Comparison of ENCODE assay signal across 11 cellular contexts in genomic region chr1:172845371-172845770, GRCh38.
A peak's percentile ranks its signal among the peaks of the same experiment; 100 is the strongest.
DNase-seq lines count a peak whose midpoint lies in the region; ATAC-seq lines count a peak whose summit lies in the region.
"Had no signal": no experiment of that assay in that cellular context is flagged by ENCODE, and none has a peak within 500 bp of the region (broad histone marks: within the 10 kb centered on the region; RNA-seq: fewer than 3 reads in every experiment).

No MANE protein-coding gene starts in this region.

- no peak overlapping the region for H3K4me3 ChIP-seq in naive thymus-derived CD4-positive, alpha-beta T cell (ENCODE audit: low read length)
- H3K4me3 ChIP-seq: thyroid gland had no signal

- ATAC-seq in naive thymus-derived CD4-positive, alpha-beta T cell: peak; percentile 84
- ATAC-seq in stimulated activated naive CD8-positive, alpha-beta T cell treated with anti-CD3 and anti-CD28 coated beads, Interleukin-15, amount 100 ng/mL, for 72 hours: peak; percentile 100

- POLR2A ChIA-PET in naive thymus-derived CD4-positive, alpha-beta T cell (lab: Charles Lee): interaction anchor here (1.2 kb wide), 1 partner anchor 49 kb away, joined by 4 read pairs; no protein-coding TSS in a partner anchor

- intact Hi-C loops in naive thymus-derived CD4-positive, alpha-beta T cell (cut with micrococcal nuclease): no loop called here

- H3K9me3 ChIP-seq in naive thymus-derived CD4-positive, alpha-beta T cell (ENCODE audit: control insufficient read depth in 2 of 3, low read length in 3 of 3): no peaks in the 10 kb centered on the region
- H3K9me3 ChIP-seq: thyroid gland had no signal

- H3K36me3 Mint-ChIP-seq in naive thymus-derived CD4-positive, alpha-beta T cell: peaks cover 0 to 3% (median 0%) of the 10 kb centered on the region in 5 donors

- H3K4me3 Mint-ChIP-seq in naive thymus-derived CD4-positive, alpha-beta T cell: peak overlapping the region in 7 of 10 donors; percentile 4 to 55 (median 30)
- peak overlapping the region; percentile 55 to 68 for H3K4me3 Mint-ChIP-seq in stimulated activated naive CD8-positive, alpha-beta T cell treated with anti-CD3 and anti-CD28 coated beads, Interleukin-15, amount 100 ng/mL, for 72 hours

- H3K9me3 Mint-ChIP-seq in naive thymus-derived CD4-positive, alpha-beta T cell: peaks cover 0 to 6% (median 0%) of the 10 kb centered on the region in 11 donors
- no peaks in the 10 kb centered on the region for H3K9me3 Mint-ChIP-seq in stimulated activated naive CD8-positive, alpha-beta T cell treated with anti-CD3 and anti-CD28 coated beads, Interleukin-15, amount 100 ng/mL, for 72 hours

- H3K36me3 ChIP-seq in naive thymus-derived CD4-positive, alpha-beta T cell (ENCODE audit: control insufficient read depth in 2 of 3, insufficient read depth in 3 of 3, low read length in 3 of 3): no peaks in the 10 kb centered on the region
- H3K36me3 ChIP-seq: thyroid gland had no signal

- H3K27me3 ChIP-seq in naive thymus-derived CD4-positive, alpha-beta T cell (ENCODE audit: control insufficient read depth in 2 of 2, insufficient read depth in 2 of 2, low read length in 2 of 2): no peaks in the 10 kb centered on the region
- H3K27me3 ChIP-seq: thyroid gland had no signal

- peak overlapping the region in 5 of 9 donors; percentile 18 to 78 (median 72) for H3K27ac Mint-ChIP-seq in naive thymus-derived CD4-positive, alpha-beta T cell
- peak overlapping the region in 1 of 2 donors; percentile 80 for H3K27ac Mint-ChIP-seq in stimulated activated naive CD8-positive, alpha-beta T cell treated with anti-CD3 and anti-CD28 coated beads, Interleukin-15, amount 100 ng/mL, for 72 hours

- CTCF ChIA-PET in naive thymus-derived CD4-positive, alpha-beta T cell (lab: Charles Lee): no interaction called here

- H3K27ac ChIP-seq in naive thymus-derived CD4-positive, alpha-beta T cell (ENCODE audit: low read depth, low read length): no peak overlapping the region
- H3K27ac ChIP-seq: thyroid gland had no signal

- peaks cover 0 to 49% (median 0%) of the 10 kb centered on the region in 5 donors for H3K27me3 Mint-ChIP-seq in naive thymus-derived CD4-positive, alpha-beta T cell
- peaks cover 11% of the 10 kb centered on the region for H3K27me3 Mint-ChIP-seq in stimulated activated naive CD8-positive, alpha-beta T cell treated with anti-CD3 and anti-CD28 coated beads, Interleukin-15, amount 100 ng/mL, for 72 hours

- peak; percentile 75 for DNase-seq in activated naive CD4-positive, alpha-beta T cell treated with Interleukin-2 at 50 U/mL for 16 hours
- no peak for DNase-seq in activated naive CD4-positive, alpha-beta T cell (lab: John Stamatoyannopoulos, UW)
- DNase-seq in activated T-cell treated with anti-CD3 and anti-CD28 coated beads for 24 hours (ENCODE audit: low read depth) (peak; percentile 54), NCI-H510A (lab: John Stamatoyannopoulos, UW) (no peak), SK-N-DZ (ENCODE audit: low spot score) (no peak), SIG-M5 treated with dmso at 0.1 percent for 504 hours (lab: John Stamatoyannopoulos, UW; ENCODE audit: unreplicated experiment) (no peak)
- DNase-seq in naive thymus-derived CD4-positive, alpha-beta T cell: peak in 6 of 9 donors; percentile 7 to 71 (median 24)
- DNase-seq in stimulated activated naive CD8-positive, alpha-beta T cell treated with anti-CD3 and anti-CD28 coated beads, Interleukin-15, amount 100 ng/mL, for 72 hours: peak; percentile 74 to 86
- DNase-seq: caudate nucleus, NCI-H446, thyroid gland had no signal

- peaks cover 13 to 27% (median 21%) of the 10 kb centered on the region in 7 donors for H3K4me1 Mint-ChIP-seq in naive thymus-derived CD4-positive, alpha-beta T cell
- peaks cover 35% of the 10 kb centered on the region for H3K4me1 Mint-ChIP-seq in stimulated activated naive CD8-positive, alpha-beta T cell treated with anti-CD3 and anti-CD28 coated beads, Interleukin-15, amount 100 ng/mL, for 72 hours

- peaks cover 7 to 16% of the 10 kb centered on the region in 2 donors for H3K4me1 ChIP-seq in naive thymus-derived CD4-positive, alpha-beta T cell (ENCODE audit: control insufficient read depth in 2 of 2, insufficient read depth in 2 of 2, low read length in 2 of 2)
- H3K4me1 ChIP-seq: thyroid gland had no signal

Comparison
In these comparisons a context has a peak if more than half of its experiments do, and no peak if none do; other contexts are left out.
1. DNase-seq: peak in activated naive CD4-positive, alpha-beta T cell treated with Interleukin-2 at 50 U/mL for 16 hours (single experiment), activated T-cell treated with anti-CD3 and anti-CD28 coated beads for 24 hours (single experiment), naive thymus-derived CD4-positive, alpha-beta T cell (6 of 9) and stimulated activated naive CD8-positive, alpha-beta T cell treated with anti-CD3 and anti-CD28 coated beads, Interleukin-15, amount 100 ng/mL, for 72 hours (2 of 2); none in activated naive CD4-positive, alpha-beta T cell (0 of 4), NCI-H510A (single experiment), SK-N-DZ (single experiment) and SIG-M5 treated with dmso at 0.1 percent for 504 hours (single experiment).